27 cellular contexts compared by ENCODE assay signal in the genomic region with DNA sequence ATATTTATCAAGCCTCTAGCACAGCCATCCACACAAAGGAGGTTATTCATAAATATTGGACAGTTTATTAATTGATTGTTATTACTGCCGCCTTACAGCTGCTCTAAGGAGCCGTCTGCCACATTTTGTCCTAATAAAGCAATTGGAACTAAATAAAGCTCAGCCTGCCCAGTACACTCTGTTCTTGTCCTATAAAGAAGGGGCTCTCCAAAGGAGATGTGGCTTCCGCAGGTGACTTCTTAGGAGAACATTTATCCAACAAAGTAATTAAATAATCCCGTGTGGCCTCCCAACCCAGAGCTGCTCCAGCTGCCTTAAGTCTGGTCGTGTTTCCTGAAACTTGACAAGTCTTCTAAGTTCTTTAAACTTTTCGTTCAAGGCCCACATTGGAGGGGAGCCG.
"Had no signal": no experiment of that assay in that cellular context is flagged by ENCODE, and none has a peak within 500 bp of the region (broad histone marks: within the 10 kb centered on the region; RNA-seq: fewer than 3 reads in every experiment).

No MANE protein-coding gene starts in this region.

- H3K9me3 ChIP-seq: left lung, upper lobe of left lung, vagina had no signal

- H3K9ac ChIP-seq: neural progenitor cell had no signal

- H3K27me3 ChIP-seq: neural progenitor cell, vagina had no signal

- H3K4me2 ChIP-seq: smooth muscle cell had no signal

- ATAC-seq: foreskin keratinocyte; left lung; naive thymus-derived CD4-positive, alpha-beta T cell; stimulated activated naive B cell treated with anti-CD40 and anti-IgM and Interleukin-4, amounts not matched to agents 10 μg/mL and 1 μg/mL and 100 μg/mL, for 72 hours had no signal

- H3K36me3 ChIP-seq: esophagus muscularis mucosa, left lung, neural progenitor cell, upper lobe of left lung, vagina, WERI-Rb-1 had no signal

- H3K4me3 ChIP-seq: esophagus muscularis mucosa, left lung, lung, neural progenitor cell, SK-N-MC, smooth muscle cell, upper lobe of left lung, vagina had no signal

- DNase-seq: activated CD4-positive, alpha-beta memory T cell treated with anti-CD3 and anti-CD28 coated beads for 36 hours; activated CD4-positive, alpha-beta T cell treated with anti-CD3 and anti-CD28 coated beads, Interleukin-2, amount 10 ng/mL, durations not matched to agents 24 days and 14 days; activated CD4-positive, CD25-positive, alpha-beta regulatory T cell treated with anti-CD3 and anti-CD28 coated beads, Interleukin-2, amount 50 U/mL, for 72 hours; activated CD8-positive, alpha-beta memory T cell treated with anti-CD3 and anti-CD28 coated beads, Interleukin-2, amount 50 U/mL, for 4 hours; activated gamma-delta T cell; activated naive CD4-positive, alpha-beta T cell treated with anti-CD3 and anti-CD28 coated beads, Interleukin-2, amount 10 ng/mL, durations not matched to agents 7 days and 5 days; activated naive CD8-positive, alpha-beta T cell treated with anti-CD3 and anti-CD28 coated beads, Interleukin-2, amount 10 ng/mL, durations not matched to agents 7 days and 5 days; activated T-cell treated with anti-CD3 and anti-CD28 coated beads, Interleukin-2, amount 50 U/mL, for 1 hour; amniotic stem cell; dermis blood vessel endothelial cell; effector CD4-positive, alpha-beta T cell; foreskin keratinocyte; glutamatergic neuron; left lung; naive thymus-derived CD4-positive, alpha-beta T cell; stimulated activated CD4-positive, alpha-beta T cell treated with anti-CD3 and anti-CD28 coated beads, Interleukin-15, amount 100 ng/mL, for 24 hours; stimulated activated CD4-positive, alpha-beta T cell treated with anti-CD3 and anti-CD28 coated beads, Interleukin-2, amount 100 ng/mL, for 24 hours; stimulated activated naive B cell treated with anti-CD40 and anti-IgM and Interleukin-4, amounts not matched to agents 10 μg/mL and 1 μg/mL and 100 μg/mL, for 72 hours; T-helper 9 cell; upper lobe of left lung; WERI-Rb-1 had no signal

- H3K27ac ChIP-seq: foreskin keratinocyte, left lung, neural progenitor cell, SK-N-MC, upper lobe of left lung, vagina, WERI-Rb-1 had no signal

- H3K4me1 ChIP-seq: foreskin keratinocyte, left lung, upper lobe of left lung, vagina had no signal
